ENCODE assay signal across 21 cellular contexts in genomic region chr9:76741524-76741923, GRCh38. TPM values are rescaled to one million over a fixed set of nuclear protein-coding genes. Genes with fewer than 3 reads are reported as not detected.
DNase-seq lines count a peak whose midpoint lies in the region; ATAC-seq and TF ChIP-seq lines count a peak whose summit lies in the region.
"Had no signal": no experiment of that assay in that cellular context is flagged by ENCODE, and none has a peak within 500 bp of the region (broad histone marks: within the 10 kb centered on the region; RNA-seq: fewer than 3 reads in every experiment).

No MANE protein-coding gene starts in this region.

- no peak overlapping the region for H3K27ac Mint-ChIP-seq in GM23338
- H3K27ac Mint-ChIP-seq in WTC11: no peak overlapping the region
- no peak overlapping the region for H3K27ac Mint-ChIP-seq in natural killer cell
- H3K27ac Mint-ChIP-seq: CD4-positive, alpha-beta memory T cell; HFFc6 had no signal

- H3K9me3 Mint-ChIP-seq in GM23338 (no peaks in the 10 kb centered on the region), WTC11 (peaks cover 14% of the 10 kb centered on the region), natural killer cell (peaks cover 2 to 4% of the 10 kb centered on the region in 2 donors)
- H3K9me3 Mint-ChIP-seq: HFFc6 had no signal

- H2AK5ac ChIP-seq in trophoblast cell (ENCODE audit: low read length): no peak overlapping the region

- H3K4me2 ChIP-seq in GM23338: no peak overlapping the region
- peak overlapping the region; percentile 16 for H3K4me2 ChIP-seq in trophoblast cell (ENCODE audit: low read length)

- H3K4me1 Mint-ChIP-seq in GM23338: peaks cover 4% of the 10 kb centered on the region; the same call in 2 of the 3 replicates
- no peaks in the 10 kb centered on the region for H3K4me1 Mint-ChIP-seq in WTC11
- H3K4me1 Mint-ChIP-seq in natural killer cell: no peaks in the 10 kb centered on the region
- H3K4me1 Mint-ChIP-seq: CD4-positive, alpha-beta memory T cell had no signal

- H3K27me3 ChIP-seq in GM23338 (ENCODE audit: insufficient read depth) (no peaks in the 10 kb centered on the region), esophagus muscularis mucosa (no peaks in the 10 kb centered on the region), trophoblast cell (ENCODE audit: insufficient read depth, low read length) (no peaks in the 10 kb centered on the region)

- H3K27ac ChIP-seq in GM23338 (ENCODE audit: low read depth) (0 out of 2 replicates have a peak overlapping the region, but pooled peaks have one; percentile 35), esophagus muscularis mucosa (replicated peaks in 1 of 4) (no peak overlapping the region), trophoblast cell (ENCODE audit: low read depth, low read length) (no peak overlapping the region)

- H3K36me3 ChIP-seq in GM23338 (ENCODE audit: insufficient read depth) (0 out of 2 replicates have a peak, but pooled peaks cover 7% of the 10 kb centered on the region), esophagus muscularis mucosa (no peaks in the 10 kb centered on the region), trophoblast cell (ENCODE audit: control insufficient read depth in 1 of 2, insufficient read depth in 2 of 2, low read length in 2 of 2) (no peaks in the 10 kb centered on the region)
- H3K36me3 ChIP-seq: HAP-1 had no signal

- H3K9ac ChIP-seq in trophoblast cell (ENCODE audit: low read length): no peak overlapping the region

- CTCF ChIA-PET in WTC11 (lab: Charles Lee): interaction anchor here (0.6 to 1.0 kb wide), 4 partner anchors 36 to 1219 kb away, joined by 3 to 5 read pairs (median 3); no protein-coding TSS in a partner anchor

- H2AFZ ChIP-seq in GM23338: no peak overlapping the region
- H2AFZ ChIP-seq in trophoblast cell (ENCODE audit: insufficient read depth, low read length, poor library complexity): no peak overlapping the region

- no peak overlapping the region for H3K14ac ChIP-seq in trophoblast cell (ENCODE audit: low read length)

- POLR2A ChIA-PET in WTC11 (lab: Charles Lee): no interaction called here

- no peak overlapping the region for H2BK12ac ChIP-seq in trophoblast cell (ENCODE audit: low read length)

- H4K20me1 ChIP-seq in GM23338 (replicated peaks; ENCODE audit: insufficient read depth): 0 out of 2 replicates have a peak, but pooled peaks cover 3% of the 10 kb centered on the region

- no peak overlapping the region for H3K18ac ChIP-seq in trophoblast cell (ENCODE audit: low read length)

- no peak overlapping the region for H2BK120ac ChIP-seq in trophoblast cell (ENCODE audit: insufficient read depth, low read length, poor library complexity)

- H3K36me3 Mint-ChIP-seq in GM23338 (ENCODE audit: low read depth): no peaks in the 10 kb centered on the region; the same call in 2 of the 3 replicates
- H3K36me3 Mint-ChIP-seq in WTC11: peaks cover 3% of the 10 kb centered on the region; the same call in 1 of the 2 replicates
- H3K36me3 Mint-ChIP-seq in natural killer cell: no peaks in the 10 kb centered on the region
- H3K36me3 Mint-ChIP-seq: CD4-positive, alpha-beta memory T cell had no signal

- no peak for TF ChIP-seq POLR2A in esophagus muscularis mucosa (IDR thresholded peaks at IDR 0.05; ENCODE audit: low read depth)

- no peaks in the 10 kb centered on the region for H3K9me3 ChIP-seq in esophagus muscularis mucosa
- peaks cover 4% of the 10 kb centered on the region for H3K9me3 ChIP-seq in trophoblast cell (ENCODE audit: insufficient read depth, low read depth, low read length)
- H3K9me3 ChIP-seq: HAP-1 had no signal

- H2BK5ac ChIP-seq in trophoblast cell (ENCODE audit: low read depth, low read length, poor library complexity): no peak overlapping the region

- no peaks in the 10 kb centered on the region for H3K79me2 ChIP-seq in GM23338 (replicated peaks; ENCODE audit: insufficient read depth)
- H3K79me2 ChIP-seq in trophoblast cell (ENCODE audit: control insufficient read depth, insufficient read depth, low read length, poor library complexity): no peaks in the 10 kb centered on the region

- H3K4me1 ChIP-seq in GM23338 (ENCODE audit: insufficient read depth) (0 out of 2 replicates have a peak, but pooled peaks cover 3% of the 10 kb centered on the region), esophagus muscularis mucosa (peaks cover 0 to 17% (median 14%) of the 10 kb centered on the region in 4 donors), trophoblast cell (ENCODE audit: control insufficient read depth in 1 of 2, insufficient read depth in 2 of 2, low read length in 2 of 2) (peaks cover 0 to 3% of the 10 kb centered on the region in 2 experiments)
- H3K4me1 ChIP-seq: HAP-1 had no signal

- H3K27me3 Mint-ChIP-seq in GM23338 (ENCODE audit: insufficient read depth, low read depth, poor library complexity): peaks cover 4% of the 10 kb centered on the region
- H3K27me3 Mint-ChIP-seq in WTC11 (ENCODE audit: low read depth): no peaks in the 10 kb centered on the region
- peaks cover 13 to 48% of the 10 kb centered on the region in 2 donors for H3K27me3 Mint-ChIP-seq in natural killer cell (ENCODE audit: low read depth in 2 of 2)

- no peaks in the 10 kb centered on the region for H3F3A ChIP-seq in GM23338 (replicated peaks; ENCODE audit: low read depth)

- no peak overlapping the region for H3K4me3 ChIP-seq in GM23338
- no peak overlapping the region for H3K4me3 ChIP-seq in esophagus muscularis mucosa
- H3K4me3 ChIP-seq in trophoblast cell (ENCODE audit: low read depth, low read length): no peak overlapping the region
- H3K4me3 ChIP-seq: HAP-1 had no signal

- no peak overlapping the region for H3K23ac ChIP-seq in trophoblast cell (ENCODE audit: low read length)

- H3K4me3 Mint-ChIP-seq in GM23338 (no peak overlapping the region), WTC11 (no peak overlapping the region), natural killer cell (no peak overlapping the region)
- H3K4me3 Mint-ChIP-seq: CD4-positive, alpha-beta memory T cell; HFFc6 had no signal

- no peak for TF ChIP-seq EP300 in esophagus muscularis mucosa (IDR thresholded peaks at IDR 0.05)

- H3K79me1 ChIP-seq in trophoblast cell (ENCODE audit: low read length): no peaks in the 10 kb centered on the region

- WGBS in esophagus muscularis mucosa: 83% methylated on average over 5 of the region's 5 CpGs
- WGBS in trophoblast cell (ENCODE audit: extremely low coverage, insufficient coverage, insufficient read length): no CpG with 5 or more reads among the region's 5 CpGs

- TF ChIP-seq CTCF in GM23338 (conservative IDR thresholded peaks at IDR 0.05; ENCODE audit: low read depth in 2 of 2): no peak
- TF ChIP-seq CTCF in WTC11 (IDR thresholded peaks at IDR 0.05): no peak
- no peak for TF ChIP-seq CTCF in esophagus muscularis mucosa (IDR thresholded peaks at IDR 0.05)
- TF ChIP-seq CTCF in natural killer cell (IDR thresholded peaks at IDR 0.05): no peak

- no peak overlapping the region for H4K12ac ChIP-seq in trophoblast cell (ENCODE audit: low read depth, low read length)

- intact Hi-C loops in esophagus muscularis mucosa (cut with DNase I): no loop called here
- intact Hi-C loops in natural killer cell (cut with micrococcal nuclease): no loop called here

- H4K91ac ChIP-seq in trophoblast cell (ENCODE audit: low read depth, low read length): no peak overlapping the region

- H3K9me2 ChIP-seq in GM23338 (ENCODE audit: insufficient read depth): no peaks in the 10 kb centered on the region

- DNase-seq in GM23338 (ENCODE audit: low spot score): peak; percentile 49
- no peak for DNase-seq in WTC11 (ENCODE audit: low spot score)
- peak; percentile 62 for DNase-seq in esophagus muscularis mucosa (ENCODE audit: extremely low spot score)
- DNase-seq in trophoblast cell: no peak
- DNase-seq in midbrain (lab: John Stamatoyannopoulos, UW): no peak
- DNase-seq in SW480 (ENCODE audit: low spot score): no peak
- DNase-seq in natural killer cell: no peak
- DNase-seq: C1 segment of cervical spinal cord; Calu3; CD4-positive, alpha-beta memory T cell; COR-L47; DMS53; DMS79 treated with DMSO at 0.1 percent for 48 hours; GF-D8; HFFc6 had no signal

- no peak; the same call in 2 of the 3 replicates for ATAC-seq in GM23338
- peak; percentile 59; the same call in 1 of the 2 replicates for ATAC-seq in WTC11
- ATAC-seq in natural killer cell: no peak

- H3K4ac ChIP-seq in trophoblast cell (ENCODE audit: low read depth, low read length): no peak overlapping the region

- no peak overlapping the region for H4K8ac ChIP-seq in trophoblast cell (ENCODE audit: low read depth, low read length)

TF ChIP-seq in GM23338, 12 proteins besides CTCF, POLR2A, EP300 and RAD21 (continues in another document):
- no peak for TF ChIP-seq ZNF114 (CRISPR knock-in tag; IDR thresholded peaks at IDR 0.05)
- no peak for TF ChIP-seq ETS1 (IDR thresholded peaks at IDR 0.05)
- no peak for TF ChIP-seq POLR2AphosphoS5 (IDR thresholded peaks at IDR 0.05; ENCODE audit: low read depth)

TF ChIP-seq in WTC11, 78 proteins besides CTCF, POLR2A, EP300 and RAD21:
- TF ChIP-seq FOXK1 (CRISPR knock-in tag; IDR thresholded peaks at IDR 0.05) (no peak), TCF7 (CRISPR knock-in tag; IDR thresholded peaks at IDR 0.05; ENCODE audit: low read depth) (no peak)

RNA-seq across cellular contexts. Expression of gene PCA3, which starts 22.7 kb away (rescaled TPM):
- 0.28 TPM in 1 of 2 replicates, not detected in the other for total RNA-seq in GM23338 (2014; rRNA removed; shearing (Covaris generic))
- polyA plus RNA-seq in GM23338 (2016; fragmentation: Nextera tagmentation; extraction: Ambion mirVana): 0.57 and 0.76 TPM in 2 replicates
- total RNA-seq in WTC11 (2021): not detected in 3 replicates
- total RNA-seq in esophagus muscularis mucosa: 1 to 10 TPM in 1 of 4 donors, under 1 TPM in 2, not detected in 1; under 0.01 to 1.0 (median 0.65) TPM
- 0.01 TPM in 1 of 2 replicates, not detected in the other for polyA plus RNA-seq in trophoblast cell (2013)
- total RNA-seq in natural killer cell: under 1 TPM in 1 of 3 donors, not detected in 2; 0.36 TPM
- total RNA-seq: A172; A673; Calu3; CD4-positive, alpha-beta memory T cell; G401; H4; HFFc6 had no signal
- polyA plus RNA-seq: BJ; CD4-positive, alpha-beta memory T cell had no signal

Comparison
In these comparisons a context has a peak if more than half of its experiments do, and no peak if none do; other contexts are left out.
1. DNase-seq: peak in GM23338 (single experiment) and esophagus muscularis mucosa (single experiment); none in WTC11 (single experiment), trophoblast cell (0 of 2), midbrain (single experiment), SW480 (single experiment) and natural killer cell (single experiment).